9 cellular contexts compared by ENCODE assay signal in genomic region chr22:19478086-19478392, GRCh38. TPM values are rescaled to one million over a fixed set of nuclear protein-coding genes. Genes with fewer than 3 reads are reported as not detected.
DNase-seq lines count a peak whose midpoint lies in the region; ATAC-seq, FAIRE-seq and TF ChIP-seq lines count a peak whose summit lies in the region.
"Had no signal": no experiment of that assay in that cellular context is flagged by ENCODE, and none has a peak within 500 bp of the region (broad histone marks: within the 10 kb centered on the region; RNA-seq: fewer than 3 reads in every experiment).

No MANE protein-coding gene starts in this region.

- H3K4me1 ChIP-seq in kidney (ENCODE audit: control insufficient read depth in 1 of 2, insufficient read depth in 1 of 2, low read depth in 1 of 2, low read length in 2 of 2) (peaks cover 4% of the 10 kb centered on the region in 2 donors), suprapubic skin (peaks cover 53% of the 10 kb centered on the region)

- FAIRE-seq in kidney (lab: Jason Lieb, UNC), result no peak

- intact Hi-C loops in kidney (cut with DNase I), result no loop called here

- peaks cover 19% of the 10 kb centered on the region for H3K4me1 Mint-ChIP-seq in T-helper 2 cell treated with Interferon-gamma antibody and Interleukin-4, amounts not matched to agents 5 μg/mL and 100 μg/mL, for 36 hours (ENCODE audit: low read depth)
- H3K4me1 Mint-ChIP-seq in activated naive CD8-positive, alpha-beta T cell (ENCODE audit: low read depth), result peaks cover 40% of the 10 kb centered on the region

- no peaks in the 10 kb centered on the region for H3K9me3 Mint-ChIP-seq in T-helper 2 cell treated with Interferon-gamma antibody and Interleukin-4, amounts not matched to agents 5 μg/mL and 100 μg/mL, for 36 hours
- H3K9me3 Mint-ChIP-seq in activated naive CD8-positive, alpha-beta T cell (ENCODE audit: low read depth), result no peaks in the 10 kb centered on the region

- no peak for TF ChIP-seq POLR2A in suprapubic skin (IDR thresholded peaks at IDR 0.05)

- no peaks in the 10 kb centered on the region for H3K27me3 ChIP-seq in suprapubic skin

- peak overlapping the region; percentile 50 to 72 for H3K9ac ChIP-seq in kidney (ENCODE audit: low read length in 2 of 2)

- H3K27me3 Mint-ChIP-seq in T-helper 2 cell treated with Interferon-gamma antibody and Interleukin-4, amounts not matched to agents 5 μg/mL and 100 μg/mL, for 36 hours (ENCODE audit: low read depth), result no peaks in the 10 kb centered on the region
- no peaks in the 10 kb centered on the region for H3K27me3 Mint-ChIP-seq in activated naive CD8-positive, alpha-beta T cell

- WGBS in suprapubic skin, result 8% methylated on average over 5 of the region's 5 CpGs

- no peak for ATAC-seq in GM19023 (IDR thresholded peaks at IDR 0.05; ENCODE audit: unreplicated experiment)

- H3K36me3 ChIP-seq in kidney (ENCODE audit: control insufficient read depth in 1 of 2, insufficient read depth in 2 of 2, low read length in 2 of 2) (peaks cover 6 to 9% of the 10 kb centered on the region in 2 donors), suprapubic skin (peaks cover 17% of the 10 kb centered on the region)

- no peaks in the 10 kb centered on the region for H3K9me3 ChIP-seq in kidney (ENCODE audit: control insufficient read depth in 1 of 2, low read length in 2 of 2)
- H3K9me3 ChIP-seq in suprapubic skin, result no peaks in the 10 kb centered on the region

- no peak overlapping the region for H3K27ac ChIP-seq in kidney (ENCODE audit: low read depth in 2 of 2, low read length in 2 of 2)
- no peak overlapping the region for H3K27ac ChIP-seq in suprapubic skin

- DNase-seq in T-helper 2 cell treated with Interferon-gamma antibody and Interleukin-4, amounts not matched to agents 5 μg/mL and 100 μg/mL, for 36 hours (ENCODE audit: low spot score), result no peak
- DNase-seq in T-helper 2 cell, result no peak
- DNase-seq in kidney, result no peak
- no peak for DNase-seq in suprapubic skin (ENCODE audit: low spot score in 2 of 2)
- DNase-seq in hepatic stellate cell (ENCODE audit: low spot score), result no peak
- DNase-seq in dermis blood vessel endothelial cell, result no peak
- DNase-seq: cortex of kidney had no signal

- peak overlapping the region; percentile 89 for H3K27ac Mint-ChIP-seq in T-helper 2 cell treated with Interferon-gamma antibody and Interleukin-4, amounts not matched to agents 5 μg/mL and 100 μg/mL, for 36 hours
- peak overlapping the region; percentile 75 for H3K27ac Mint-ChIP-seq in activated naive CD8-positive, alpha-beta T cell

- H3K4me3 Mint-ChIP-seq in T-helper 2 cell treated with Interferon-gamma antibody and Interleukin-4, amounts not matched to agents 5 μg/mL and 100 μg/mL, for 36 hours, result peak overlapping the region; percentile 96
- H3K4me3 Mint-ChIP-seq in activated naive CD8-positive, alpha-beta T cell, result peak overlapping the region; percentile 99

- TF ChIP-seq CTCF in kidney (IDR thresholded peaks at IDR 0.05; ENCODE audit: borderline replicate concordance, extremely low read depth, insufficient read depth) (no peak), suprapubic skin (IDR thresholded peaks at IDR 0.05) (no peak)

- TF ChIP-seq EP300 in suprapubic skin (IDR thresholded peaks at IDR 0.05), result no peak

- peak overlapping the region; percentile 91 to 98 for H3K4me3 ChIP-seq in kidney (ENCODE audit: low read length in 2 of 2)
- H3K4me3 ChIP-seq in suprapubic skin, result peak overlapping the region; percentile 75

- peaks cover 26% of the 10 kb centered on the region for H3K36me3 Mint-ChIP-seq in T-helper 2 cell treated with Interferon-gamma antibody and Interleukin-4, amounts not matched to agents 5 μg/mL and 100 μg/mL, for 36 hours (ENCODE audit: low read depth)
- peaks cover 4% of the 10 kb centered on the region for H3K36me3 Mint-ChIP-seq in activated naive CD8-positive, alpha-beta T cell

RNA-seq across cellular contexts. Expression of gene UFD1, which starts 1.0 kb away (rescaled TPM):
- total RNA-seq in kidney (56.2 TPM), suprapubic skin (10 to 100 TPM; 27.9 to 56.1 (median 52.5) TPM), dermis blood vessel endothelial cell (105 and 147 TPM in 2 replicates)
- 67.8 TPM for polyA plus RNA-seq in kidney (ENCODE audit: insufficient read depth, low read depth, low replicate concordance)

RNA-seq across cellular contexts. Expression of gene CDC45, which starts 1.7 kb away (rescaled TPM):
- 1.1 TPM for total RNA-seq in kidney
- polyA plus RNA-seq in kidney (ENCODE audit: insufficient read depth, low read depth, low replicate concordance), result 0.32 TPM
- total RNA-seq in suprapubic skin, result 1 to 10 TPM in 3 of 4 donors, under 1 TPM in 1; 0.72 to 3.3 (median 1.4) TPM
- 12.4 and 35.3 TPM in 2 replicates for total RNA-seq in dermis blood vessel endothelial cell

RNA-seq across cellular contexts. Expression of gene C22orf39, which starts 30.5 kb away (rescaled TPM):
- 27.1 TPM for total RNA-seq in kidney
- polyA plus RNA-seq in kidney (ENCODE audit: insufficient read depth, low read depth, low replicate concordance), result 54.4 TPM
- 10 to 100 TPM; 49.4 to 67.0 (median 51.7) TPM for total RNA-seq in suprapubic skin
- total RNA-seq in dermis blood vessel endothelial cell, result 24.2 and 27.1 TPM in 2 replicates

RNA-seq across cellular contexts. Expression of gene MRPL40, which starts 45.7 kb away (rescaled TPM):
- total RNA-seq in kidney (30.0 TPM), suprapubic skin (10 to 100 TPM; 19.1 to 33.9 (median 22.7) TPM), dermis blood vessel endothelial cell (29.4 and 31.4 TPM in 2 replicates)
- polyA plus RNA-seq in kidney (ENCODE audit: insufficient read depth, low read depth, low replicate concordance), result 89.2 TPM

RNA-seq across cellular contexts. Expression of gene CLDN5, which starts 46.2 kb away (rescaled TPM):
- total RNA-seq in kidney (48.4 TPM), suprapubic skin (100 to 1,000 TPM in 1 of 4 donors, 10 to 100 TPM in 3; 22.1 to 112 (median 56.8) TPM), dermis blood vessel endothelial cell (1,341 and 2,150 TPM in 2 replicates)
- polyA plus RNA-seq in kidney (ENCODE audit: insufficient read depth, low read depth, low replicate concordance), result 47.8 TPM
